ENCODE assay signal across 8 cellular contexts in genomic region chr1:45522324-45523104, GRCh38. TPM values are rescaled to one million over a fixed set of nuclear protein-coding genes. Genes with fewer than 3 reads are reported as not detected.
DNase-seq lines count a peak whose midpoint lies in the region; ATAC-seq and TF ChIP-seq lines count a peak whose summit lies in the region.

No MANE protein-coding gene starts in this region.

- TF ChIP-seq CTCF in OCI-LY3 (IDR thresholded peaks at IDR 0.05; ENCODE audit: low read depth, low read length) (no peak), endodermal cell (conservative IDR thresholded peaks at IDR 0.05) (peak; percentile 5), neutrophil (IDR thresholded peaks at IDR 0.05) (no peak)

- H3K4me3 Mint-ChIP-seq in activated CD4-positive, alpha-beta T cell treated with anti-CD3 and anti-CD28 coated beads, Interleukin-2, amount 10 ng/mL, durations not matched to agents 24 days and 14 days = peak overlapping the region; percentile 99
- peak overlapping the region; percentile 96 for H3K4me3 Mint-ChIP-seq in endodermal cell

- H3K4me3 ChIP-seq in OCI-LY3 (ENCODE audit: low read length) (peak overlapping the region; percentile 88), endodermal cell (ENCODE audit: low read length) (peak overlapping the region; percentile 92), neutrophil (ENCODE audit: low read depth in 1 of 2, low read length in 1 of 2) (peak overlapping the region; percentile 67 to 70)

- H3K4me2 ChIP-seq in OCI-LY3 (ENCODE audit: low read length) = peak overlapping the region; percentile 87

- peaks cover 24% of the 10 kb centered on the region for H3K4me1 ChIP-seq in OCI-LY3 (ENCODE audit: low read length)
- H3K4me1 ChIP-seq in endodermal cell (ENCODE audit: control insufficient read depth, insufficient read depth, low read length) = no peaks in the 10 kb centered on the region
- H3K4me1 ChIP-seq in neutrophil (ENCODE audit: control insufficient read depth in 1 of 2, insufficient read depth in 1 of 2, low read depth in 1 of 2, low read length in 1 of 2) = peaks cover 15 to 18% of the 10 kb centered on the region in 2 experiments

- H3K9me3 Mint-ChIP-seq in activated CD4-positive, alpha-beta T cell treated with anti-CD3 and anti-CD28 coated beads, Interleukin-2, amount 10 ng/mL, durations not matched to agents 24 days and 14 days = no peaks in the 10 kb centered on the region
- H3K9me3 Mint-ChIP-seq in endodermal cell = no peaks in the 10 kb centered on the region

- peaks cover 3% of the 10 kb centered on the region for H3K27me3 Mint-ChIP-seq in activated CD4-positive, alpha-beta T cell treated with anti-CD3 and anti-CD28 coated beads, Interleukin-2, amount 10 ng/mL, durations not matched to agents 24 days and 14 days
- H3K27me3 Mint-ChIP-seq in endodermal cell (ENCODE audit: insufficient read depth) = no peaks in the 10 kb centered on the region

- H3K27ac ChIP-seq in OCI-LY3 (ENCODE audit: low read length) (peak overlapping the region; percentile 83), endodermal cell (ENCODE audit: low read depth, low read length) (peak overlapping the region; percentile 82), neutrophil (no peak overlapping the region)

- H3K9ac ChIP-seq in OCI-LY3 (ENCODE audit: low read length) (peak overlapping the region; percentile 96), endodermal cell (ENCODE audit: extremely low read depth, low read length, poor library complexity, severe bottlenecking) (peak overlapping the region; percentile 97)

- peaks cover 30% of the 10 kb centered on the region for H3K4me1 Mint-ChIP-seq in activated CD4-positive, alpha-beta T cell treated with anti-CD3 and anti-CD28 coated beads, Interleukin-2, amount 10 ng/mL, durations not matched to agents 24 days and 14 days
- H3K4me1 Mint-ChIP-seq in endodermal cell = peaks cover 23% of the 10 kb centered on the region

- H2AFZ ChIP-seq in OCI-LY3 (ENCODE audit: low read depth, low read length) = peak overlapping the region; percentile 81

- WGBS in endodermal cell (ENCODE audit: insufficient coverage in 1 of 2, insufficient read length in 1 of 2), 2 experiments = 83 to 91% methylated on average over 17 to 21 of the region's 21 CpGs

- DNase-seq in activated CD4-positive, alpha-beta T cell treated with anti-CD3 and anti-CD28 coated beads, Interleukin-2, amount 10 ng/mL, durations not matched to agents 24 days and 14 days = no peak
- no peak for DNase-seq in activated CD4-positive, alpha-beta T cell treated with anti-CD3 and anti-CD28 coated beads for 4 hours
- DNase-seq in endodermal cell (peak; percentile 69), activated gamma-delta T cell treated with Interleukin-2 at 50 U/mL for 16 hours (no peak)
- no peak for DNase-seq in effector CD4-positive, alpha-beta T cell

- no peaks in the 10 kb centered on the region for H3K9me3 ChIP-seq in OCI-LY3 (ENCODE audit: insufficient read depth, low read length)
- H3K9me3 ChIP-seq in endodermal cell (ENCODE audit: control insufficient read depth, low read length) = no peaks in the 10 kb centered on the region
- H3K9me3 ChIP-seq in neutrophil = no peaks in the 10 kb centered on the region

- peaks cover 5% of the 10 kb centered on the region for H3K36me3 ChIP-seq in OCI-LY3 (replicated peaks; ENCODE audit: low read depth, low read length)
- H3K36me3 ChIP-seq in endodermal cell (ENCODE audit: control insufficient read depth, insufficient read depth, low read length) = peaks cover 15% of the 10 kb centered on the region
- no peaks in the 10 kb centered on the region for H3K36me3 ChIP-seq in neutrophil

- intact Hi-C loops in activated CD4-positive, alpha-beta T cell treated with anti-CD3 and anti-CD28 coated beads, Interleukin-2, amount 10 ng/mL, durations not matched to agents 24 days and 14 days (cut with micrococcal nuclease) = loop anchor here (1.0 kb wide), 1 partner anchor 22 kb away; no protein-coding TSS in a partner anchor

- peaks cover 8% of the 10 kb centered on the region for H4K20me1 ChIP-seq in OCI-LY3 (ENCODE audit: insufficient read depth, low read length)

- peaks cover 17% of the 10 kb centered on the region for H3K36me3 Mint-ChIP-seq in activated CD4-positive, alpha-beta T cell treated with anti-CD3 and anti-CD28 coated beads, Interleukin-2, amount 10 ng/mL, durations not matched to agents 24 days and 14 days (ENCODE audit: low read depth)
- peaks cover 11% of the 10 kb centered on the region for H3K36me3 Mint-ChIP-seq in endodermal cell (ENCODE audit: low read depth)

- peak overlapping the region; percentile 94 for H3K27ac Mint-ChIP-seq in activated CD4-positive, alpha-beta T cell treated with anti-CD3 and anti-CD28 coated beads, Interleukin-2, amount 10 ng/mL, durations not matched to agents 24 days and 14 days
- peak overlapping the region; percentile 98 for H3K27ac Mint-ChIP-seq in endodermal cell

- H3K27me3 ChIP-seq in OCI-LY3 (ENCODE audit: low read depth, low read length) = no peaks in the 10 kb centered on the region
- no peaks in the 10 kb centered on the region for H3K27me3 ChIP-seq in endodermal cell (ENCODE audit: control insufficient read depth, insufficient read depth, low read length, poor library complexity, severe bottlenecking)
- peaks cover 87% of the 10 kb centered on the region for H3K27me3 ChIP-seq in neutrophil

- H3K79me2 ChIP-seq in OCI-LY3 (ENCODE audit: low read length) = peaks cover 40% of the 10 kb centered on the region

- ATAC-seq in GM21528 (IDR thresholded peaks at IDR 0.05; ENCODE audit: low FRiP score, unreplicated experiment) = no peak

RNA-seq across cellular contexts. Expression of gene PRDX1, which starts 0.8 kb away (rescaled TPM):
- 682 and 710 TPM in 2 replicates for total RNA-seq in activated CD4-positive, alpha-beta T cell treated with anti-CD3 and anti-CD28 coated beads, Interleukin-2, amount 10 ng/mL, durations not matched to agents 24 days and 14 days
- total RNA-seq in endodermal cell = 100 to 1,000 TPM; 872 to 949 TPM
- 677 TPM for polyA plus RNA-seq in endodermal cell (2013, experiment 1 of 2)
- 633 TPM for polyA plus RNA-seq in endodermal cell (2013, experiment 2 of 2)

RNA-seq across cellular contexts. Expression of gene MMACHC, which starts 22.4 kb away (rescaled TPM):
- 9.2 and 9.9 TPM in 2 replicates for total RNA-seq in activated CD4-positive, alpha-beta T cell treated with anti-CD3 and anti-CD28 coated beads, Interleukin-2, amount 10 ng/mL, durations not matched to agents 24 days and 14 days
- 1 to 10 TPM; 7.1 to 7.7 TPM for total RNA-seq in endodermal cell
- 7.2 TPM for polyA plus RNA-seq in endodermal cell (2013, experiment 1 of 2)
- 6.1 TPM for polyA plus RNA-seq in endodermal cell (2013, experiment 2 of 2)

RNA-seq across cellular contexts. Expression of gene CCDC163, which starts 22.6 kb away (rescaled TPM):
- total RNA-seq in activated CD4-positive, alpha-beta T cell treated with anti-CD3 and anti-CD28 coated beads, Interleukin-2, amount 10 ng/mL, durations not matched to agents 24 days and 14 days = 2.5 TPM in 2 replicates
- 1 to 10 TPM; 2.8 to 8.3 TPM for total RNA-seq in endodermal cell
- polyA plus RNA-seq in endodermal cell (2013, experiment 1 of 2) = 2.7 TPM
- polyA plus RNA-seq in endodermal cell (2013, experiment 2 of 2) = 2.3 TPM

RNA-seq across cellular contexts. Expression of gene AKR1A1, which starts 28.1 kb away (rescaled TPM):
- total RNA-seq in activated CD4-positive, alpha-beta T cell treated with anti-CD3 and anti-CD28 coated beads, Interleukin-2, amount 10 ng/mL, durations not matched to agents 24 days and 14 days = 193 and 199 TPM in 2 replicates
- 100 to 1,000 TPM; 200 to 239 TPM for total RNA-seq in endodermal cell
- polyA plus RNA-seq in endodermal cell (2013, experiment 1 of 2) = 176 TPM
- polyA plus RNA-seq in endodermal cell (2013, experiment 2 of 2) = 157 TPM

RNA-seq across cellular contexts. Expression of gene TESK2, which starts 31.6 kb away (rescaled TPM):
- 1.7 and 2.6 TPM in 2 replicates for total RNA-seq in activated CD4-positive, alpha-beta T cell treated with anti-CD3 and anti-CD28 coated beads, Interleukin-2, amount 10 ng/mL, durations not matched to agents 24 days and 14 days
- 10 to 100 TPM in 1 of 2 donors, 1 to 10 TPM in 1; 9.7 to 10.3 TPM for total RNA-seq in endodermal cell
- 3.1 TPM for polyA plus RNA-seq in endodermal cell (2013, experiment 1 of 2)
- polyA plus RNA-seq in endodermal cell (2013, experiment 2 of 2) = 2.9 TPM
